In the genomic region with DNA sequence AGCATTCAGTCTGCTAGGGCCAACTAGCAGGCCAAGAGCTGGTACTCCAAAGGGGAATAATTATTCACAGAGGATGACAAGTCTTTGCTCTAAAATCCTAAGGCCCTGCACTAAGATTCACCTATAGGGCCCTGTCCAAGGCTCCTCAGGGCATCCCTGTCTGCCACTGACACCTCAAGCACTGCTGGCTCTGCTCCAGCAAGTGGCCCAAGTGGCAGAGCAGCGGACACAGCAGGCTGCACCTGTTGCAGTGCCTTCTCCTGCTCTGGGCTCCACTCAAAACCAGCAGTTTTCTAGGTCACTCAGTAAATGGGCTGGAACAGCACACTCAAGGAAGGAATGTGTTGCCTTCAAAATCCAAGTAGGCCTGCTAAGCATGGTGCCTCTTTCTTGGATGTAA, we compare ENCODE assay signal across 17 cellular contexts. TPM values are rescaled to one million over a fixed set of nuclear protein-coding genes. Genes with fewer than 3 reads are reported as not detected.
"Had no signal": no experiment of that assay in that cellular context is flagged by ENCODE, and none has a peak within 500 bp of the region (broad histone marks: within the 10 kb centered on the region; RNA-seq: fewer than 3 reads in every experiment).

No MANE protein-coding gene starts in this region.

- H3K4me3 ChIP-seq: esophagus muscularis mucosa, gastrocnemius medialis, heart right ventricle, mucosa of descending colon, right atrium auricular region, sigmoid colon, skin epidermis, upper lobe of left lung, uterus had no signal

- H3K27ac Mint-ChIP-seq: naive thymus-derived CD8-positive, alpha-beta T cell had no signal

- ATAC-seq: gastrocnemius medialis; heart right ventricle; mucosa of descending colon; naive thymus-derived CD8-positive, alpha-beta T cell had no signal

- H3K4me1 ChIP-seq: esophagus muscularis mucosa, gastrocnemius medialis, right atrium auricular region, sigmoid colon, upper lobe of left lung, uterus had no signal

- H3K4me3 Mint-ChIP-seq: naive thymus-derived CD8-positive, alpha-beta T cell had no signal

- H3K36me3 Mint-ChIP-seq: naive thymus-derived CD8-positive, alpha-beta T cell had no signal

- H3K27ac ChIP-seq: esophagus muscularis mucosa, gastrocnemius medialis, heart right ventricle, right atrium auricular region, sigmoid colon, skin epidermis, upper lobe of left lung, uterus had no signal

- DNase-seq: effector memory CD4-positive, alpha-beta T cell; gastrocnemius medialis; heart right ventricle; hypothalamus; kidney glomerular epithelial cell; mammary epithelial cell; mucosa of descending colon; naive thymus-derived CD8-positive, alpha-beta T cell; sigmoid colon; stimulated activated CD4-positive, alpha-beta T cell treated with anti-CD3 and anti-CD28 coated beads, Interleukin-12 subunit alpha, Interleukin-12 subunit beta, amount 100 ng/mL, for 4 hours; stimulated activated naive CD4-positive, alpha-beta T cell treated with Interleukin-2 at 50 U/mL for 16 hours; uterus had no signal

- H3K36me3 ChIP-seq: esophagus muscularis mucosa, gastrocnemius medialis, heart right ventricle, right atrium auricular region, sigmoid colon, upper lobe of left lung, uterus had no signal

- H3K9me3 ChIP-seq: gastrocnemius medialis, mucosa of descending colon, right atrium auricular region, sigmoid colon, upper lobe of left lung, uterus had no signal

RNA-seq across cellular contexts. Expression of gene SMOC2, which starts 36.4 kb away (rescaled TPM):
- total RNA-seq: fibroblast of villous mesenchyme; mammary epithelial cell; naive thymus-derived CD8-positive, alpha-beta T cell had no signal
